Comparison of ENCODE assay signal across 16 cellular contexts in the genomic region with DNA sequence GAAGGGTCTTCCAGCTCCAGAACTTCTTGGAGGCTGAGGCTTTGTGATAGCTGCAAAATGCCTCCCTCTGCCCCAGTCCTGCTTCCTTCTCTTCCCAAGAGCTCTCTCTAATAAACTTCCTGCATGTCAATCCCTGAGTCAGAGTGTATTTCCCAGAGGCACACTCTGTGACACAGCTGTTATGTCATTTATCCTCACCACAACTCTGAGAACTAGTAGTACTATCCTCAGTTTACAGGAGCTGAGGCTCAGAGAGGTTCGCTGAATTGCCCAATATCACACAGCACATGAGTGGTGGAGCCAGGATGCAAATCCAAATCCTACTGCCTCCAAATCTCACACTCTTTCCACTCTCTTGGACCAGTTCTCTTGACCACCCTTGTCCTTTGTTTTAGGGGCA. TPM values are rescaled to one million over a fixed set of nuclear protein-coding genes. Genes with fewer than 3 reads are reported as not detected.
DNase-seq lines count a peak whose midpoint lies in the region; ATAC-seq and TF ChIP-seq lines count a peak whose summit lies in the region.
"Had no signal": no experiment of that assay in that cellular context is flagged by ENCODE, and none has a peak within 500 bp of the region (broad histone marks: within the 10 kb centered on the region; RNA-seq: fewer than 3 reads in every experiment).

No MANE protein-coding gene starts in this region.

- TF ChIP-seq CTCF in gastroesophageal sphincter (IDR thresholded peaks at IDR 0.05) = no peak

- H3K27me3 Mint-ChIP-seq in CD4-positive, CD25-positive, alpha-beta regulatory T cell = no peaks in the 10 kb centered on the region
- H3K27me3 Mint-ChIP-seq in T-helper 2 cell treated with Interferon-gamma antibody and Interleukin-4, amounts not matched to agents 5 μg/mL and 100 μg/mL, for 36 hours (ENCODE audit: low read depth) = peaks cover 2% of the 10 kb centered on the region
- H3K27me3 Mint-ChIP-seq: CD4-positive, alpha-beta T cell had no signal

- no peak for ATAC-seq in CD4-positive, CD25-positive, alpha-beta regulatory T cell (ENCODE audit: low read depth in 2 of 2)
- ATAC-seq in HG03521 (IDR thresholded peaks at IDR 0.05; ENCODE audit: unreplicated experiment) = no peak
- ATAC-seq in gastroesophageal sphincter = no peak

- peak overlapping the region in 2 of 3 donors; percentile 15 to 44 for H3K27ac Mint-ChIP-seq in CD4-positive, CD25-positive, alpha-beta regulatory T cell
- H3K27ac Mint-ChIP-seq in T-helper 2 cell treated with Interferon-gamma antibody and Interleukin-4, amounts not matched to agents 5 μg/mL and 100 μg/mL, for 36 hours = no peak overlapping the region
- H3K27ac Mint-ChIP-seq: CD4-positive, alpha-beta T cell had no signal

- peaks cover 16% of the 10 kb centered on the region for H3K4me1 ChIP-seq in CD4-positive, CD25-positive, alpha-beta regulatory T cell (ENCODE audit: control insufficient read depth, insufficient read depth, low read length, poor library complexity, severe bottlenecking)
- no peaks in the 10 kb centered on the region for H3K4me1 ChIP-seq in gastroesophageal sphincter

- no peak for TF ChIP-seq POLR2A in gastroesophageal sphincter (IDR thresholded peaks at IDR 0.05)

- no peak overlapping the region for H3K4me3 ChIP-seq in CD4-positive, CD25-positive, alpha-beta regulatory T cell (ENCODE audit: low read depth, low read length)
- H3K4me3 ChIP-seq in gastroesophageal sphincter = no peak overlapping the region
- H3K4me3 ChIP-seq: left ventricle myocardium inferior, SK-N-MC had no signal

- no peaks in the 10 kb centered on the region for H3K36me3 Mint-ChIP-seq in CD4-positive, CD25-positive, alpha-beta regulatory T cell
- H3K36me3 Mint-ChIP-seq in T-helper 2 cell treated with Interferon-gamma antibody and Interleukin-4, amounts not matched to agents 5 μg/mL and 100 μg/mL, for 36 hours (ENCODE audit: low read depth) = no peaks in the 10 kb centered on the region

- H3K27ac ChIP-seq in CD4-positive, CD25-positive, alpha-beta regulatory T cell (ENCODE audit: insufficient read depth, low read length, poor library complexity, severe bottlenecking) = no peak overlapping the region
- H3K27ac ChIP-seq in gastroesophageal sphincter = no peak overlapping the region
- H3K27ac ChIP-seq: left ventricle myocardium inferior, SK-N-MC had no signal

- no peaks in the 10 kb centered on the region for H3K36me3 ChIP-seq in CD4-positive, CD25-positive, alpha-beta regulatory T cell (ENCODE audit: control insufficient read depth, insufficient read depth, low read length)
- H3K36me3 ChIP-seq in gastroesophageal sphincter = no peaks in the 10 kb centered on the region

- 86% methylated on average over 1 of the region's 1 CpG; no CpG with 5 or more reads in 1 of the 2 donors for WGBS in gastroesophageal sphincter (ENCODE audit: low coverage in 1 of 2), 2 donors

- H3K9me3 Mint-ChIP-seq in CD4-positive, CD25-positive, alpha-beta regulatory T cell = no peaks in the 10 kb centered on the region
- H3K9me3 Mint-ChIP-seq in T-helper 2 cell treated with Interferon-gamma antibody and Interleukin-4, amounts not matched to agents 5 μg/mL and 100 μg/mL, for 36 hours = no peaks in the 10 kb centered on the region
- H3K9me3 Mint-ChIP-seq: CD4-positive, alpha-beta T cell had no signal

- no peak for DNase-seq in CD4-positive, CD25-positive, alpha-beta regulatory T cell
- DNase-seq in HT1080 (ENCODE audit: low read depth) (peak; percentile 65), dermis blood vessel endothelial cell (peak; percentile 33), mesenteric fat pad (ENCODE audit: low spot score) (peak; percentile 35), LoVo (ENCODE audit: low spot score) (no peak)
- no peak for DNase-seq in T-helper 2 cell treated with Interferon-gamma antibody and Interleukin-4, amounts not matched to agents 5 μg/mL and 100 μg/mL, for 36 hours (ENCODE audit: low spot score)
- DNase-seq: glutamatergic neuron, left ventricle myocardium inferior had no signal

- H3K4me1 Mint-ChIP-seq in CD4-positive, CD25-positive, alpha-beta regulatory T cell = peaks cover 8 to 41% (median 22%) of the 10 kb centered on the region in 4 donors
- H3K4me1 Mint-ChIP-seq in T-helper 2 cell treated with Interferon-gamma antibody and Interleukin-4, amounts not matched to agents 5 μg/mL and 100 μg/mL, for 36 hours (ENCODE audit: low read depth) = peaks cover 19% of the 10 kb centered on the region

- no peaks in the 10 kb centered on the region for H3K27me3 ChIP-seq in CD4-positive, CD25-positive, alpha-beta regulatory T cell (ENCODE audit: control insufficient read depth, insufficient read depth, low read length)
- peaks cover 24% of the 10 kb centered on the region for H3K27me3 ChIP-seq in gastroesophageal sphincter

- H3K9me3 ChIP-seq in CD4-positive, CD25-positive, alpha-beta regulatory T cell (ENCODE audit: control insufficient read depth in 2 of 2, low read length in 2 of 2) = no peaks in the 10 kb centered on the region
- no peaks in the 10 kb centered on the region for H3K9me3 ChIP-seq in gastroesophageal sphincter
- H3K9me3 ChIP-seq: left ventricle myocardium inferior had no signal

- TF ChIP-seq EP300 in gastroesophageal sphincter (IDR thresholded peaks at IDR 0.05) = no peak

- H3K4me3 Mint-ChIP-seq in CD4-positive, CD25-positive, alpha-beta regulatory T cell = no peak overlapping the region
- H3K4me3 Mint-ChIP-seq in T-helper 2 cell treated with Interferon-gamma antibody and Interleukin-4, amounts not matched to agents 5 μg/mL and 100 μg/mL, for 36 hours = no peak overlapping the region
- H3K4me3 Mint-ChIP-seq: CD4-positive, alpha-beta T cell had no signal

RNA-seq across cellular contexts. Expression of gene UNC45B, which starts 20.0 kb away (rescaled TPM):
- 0.44 TPM for total RNA-seq in CD4-positive, CD25-positive, alpha-beta regulatory T cell
- polyA plus RNA-seq in CD4-positive, CD25-positive, alpha-beta regulatory T cell = under 1 TPM; 0.29 to 0.63 (median 0.43) TPM
- not detected in 2 replicates for total RNA-seq in HT1080 (2014; rRNA removed; shearing (Covaris generic))
- polyA plus RNA-seq in HT1080 (2015; cell fraction: cytosol; rRNA removed) = not detected in 2 replicates
- polyA plus RNA-seq in HT1080 (2015; cell fraction: nucleus; rRNA removed) = not detected in 2 replicates
- total RNA-seq in dermis blood vessel endothelial cell (not detected in 2 replicates), mesenteric fat pad (not detected), gastroesophageal sphincter (under 1 TPM in 3 of 4 donors, not detected in 1; 0.05 to 0.31 (median 0.13) TPM)
- total RNA-seq: epithelial cell of proximal tubule, temporal lobe had no signal

RNA-seq across cellular contexts. Expression of gene NLE1, which starts 25.6 kb away (rescaled TPM):
- 9.8 TPM for total RNA-seq in CD4-positive, CD25-positive, alpha-beta regulatory T cell
- polyA plus RNA-seq in CD4-positive, CD25-positive, alpha-beta regulatory T cell = 1 to 10 TPM; 3.1 to 5.3 (median 3.8) TPM
- total RNA-seq in HT1080 (2014; rRNA removed; shearing (Covaris generic)) = 42.9 and 47.2 TPM in 2 replicates
- polyA plus RNA-seq in HT1080 (2015; cell fraction: cytosol; rRNA removed) = 23.8 and 27.7 TPM in 2 replicates
- 26.7 and 27.8 TPM in 2 replicates for polyA plus RNA-seq in HT1080 (2015; cell fraction: nucleus; rRNA removed)
- total RNA-seq in dermis blood vessel endothelial cell (22.6 and 28.0 TPM in 2 replicates), mesenteric fat pad (14.0 TPM), gastroesophageal sphincter (10 to 100 TPM in 2 of 4 donors, 1 to 10 TPM in 2; 7.6 to 12.3 (median 9.3) TPM)

RNA-seq across cellular contexts. Expression of gene SLC35G3, which starts 26.5 kb away (rescaled TPM):
- not detected for total RNA-seq in CD4-positive, CD25-positive, alpha-beta regulatory T cell
- under 1 TPM; 0.08 to 0.19 (median 0.13) TPM for polyA plus RNA-seq in CD4-positive, CD25-positive, alpha-beta regulatory T cell
- not detected in 2 replicates for total RNA-seq in HT1080 (2014; rRNA removed; shearing (Covaris generic))
- not detected in 2 replicates for polyA plus RNA-seq in HT1080 (2015; cell fraction: cytosol; rRNA removed)
- not detected in 2 replicates for polyA plus RNA-seq in HT1080 (2015; cell fraction: nucleus; rRNA removed)
- total RNA-seq in dermis blood vessel endothelial cell (not detected in 2 replicates), mesenteric fat pad (not detected), gastroesophageal sphincter (not detected)
- total RNA-seq: CD4-positive, alpha-beta T cell; dermis microvascular lymphatic vessel endothelial cell; epithelial cell of proximal tubule; left ventricle myocardium inferior; mucosa of gallbladder; temporal lobe had no signal

RNA-seq across cellular contexts. Expression of gene FNDC8, which starts 46.3 kb away (rescaled TPM):
- not detected for total RNA-seq in CD4-positive, CD25-positive, alpha-beta regulatory T cell
- not detected for polyA plus RNA-seq in CD4-positive, CD25-positive, alpha-beta regulatory T cell
- not detected in 2 replicates for total RNA-seq in HT1080 (2014; rRNA removed; shearing (Covaris generic))
- not detected in 2 replicates for polyA plus RNA-seq in HT1080 (2015; cell fraction: cytosol; rRNA removed)
- not detected in 2 replicates for polyA plus RNA-seq in HT1080 (2015; cell fraction: nucleus; rRNA removed)
- total RNA-seq in dermis blood vessel endothelial cell = not detected in 2 replicates
- not detected for total RNA-seq in mesenteric fat pad
- not detected for total RNA-seq in gastroesophageal sphincter
- total RNA-seq: CD4-positive, alpha-beta T cell; epithelial cell of proximal tubule; left ventricle myocardium inferior; mucosa of gallbladder; temporal lobe had no signal

RNA-seq across cellular contexts. Expression of gene RAD51D, which starts 48.0 kb away (rescaled TPM):
- total RNA-seq in CD4-positive, CD25-positive, alpha-beta regulatory T cell = 11.7 TPM
- polyA plus RNA-seq in CD4-positive, CD25-positive, alpha-beta regulatory T cell = 10 to 100 TPM in 2 of 4 donors, 1 to 10 TPM in 2; 7.0 to 11.5 (median 10.3) TPM
- total RNA-seq in HT1080 (2014; rRNA removed; shearing (Covaris generic)) = 8.6 and 10.1 TPM in 2 replicates
- polyA plus RNA-seq in HT1080 (2015; cell fraction: cytosol; rRNA removed) = 12.5 and 13.4 TPM in 2 replicates
- polyA plus RNA-seq in HT1080 (2015; cell fraction: nucleus; rRNA removed) = 17.0 and 21.2 TPM in 2 replicates
- total RNA-seq in dermis blood vessel endothelial cell (13.7 and 15.8 TPM in 2 replicates), mesenteric fat pad (10.6 TPM), gastroesophageal sphincter (10 to 100 TPM in 2 of 4 donors, 1 to 10 TPM in 2; 5.1 to 11.1 (median 9.1) TPM)

Comparison
In these comparisons a context has a peak if more than half of its experiments do, and no peak if none do; other contexts are left out.
1. DNase-seq: peak in HT1080 (single experiment), dermis blood vessel endothelial cell (single experiment) and mesenteric fat pad (single experiment); none in CD4-positive, CD25-positive, alpha-beta regulatory T cell (0 of 3), LoVo (single experiment) and T-helper 2 cell treated with Interferon-gamma antibody and Interleukin-4, amounts not matched to agents 5 μg/mL and 100 μg/mL, for 36 hours (single experiment).